Comparison of ENCODE assay signal across 13 cellular contexts in genomic region chr11:126197277-126197939, GRCh38. TPM values are rescaled to one million over a fixed set of nuclear protein-coding genes. Genes with fewer than 3 reads are reported as not detected.
DNase-seq lines count a peak whose midpoint lies in the region; ATAC-seq and TF ChIP-seq lines count a peak whose summit lies in the region.
"Had no signal": no experiment of that assay in that cellular context is flagged by ENCODE, and none has a peak within 500 bp of the region (broad histone marks: within the 10 kb centered on the region; RNA-seq: fewer than 3 reads in every experiment).

No MANE protein-coding gene starts in this region.

- no peaks in the 10 kb centered on the region for H3K9me3 Mint-ChIP-seq in endothelial cell (ENCODE audit: unreplicated experiment)

- H3K4me3 Mint-ChIP-seq in endothelial cell (ENCODE audit: unreplicated experiment), result peak overlapping the region; percentile 81
- H3K4me3 Mint-ChIP-seq: activated naive CD8-positive, alpha-beta T cell treated with anti-CD3 and anti-CD28 coated beads for 36 hours had no signal

- no peak overlapping the region for H3K27ac ChIP-seq in coronary artery
- H3K27ac ChIP-seq: BLaER1, sigmoid colon had no signal

- ATAC-seq in HG03460 (IDR thresholded peaks at IDR 0.05; ENCODE audit: unreplicated experiment), result peak; percentile 58
- no peak for ATAC-seq in HG03432 (IDR thresholded peaks at IDR 0.05; ENCODE audit: unreplicated experiment)
- ATAC-seq in GM21423 (IDR thresholded peaks at IDR 0.05; ENCODE audit: unreplicated experiment), result no peak
- no peak for ATAC-seq in HG03135 (IDR thresholded peaks at IDR 0.05; ENCODE audit: unreplicated experiment)

- H3K27ac Mint-ChIP-seq in endothelial cell (ENCODE audit: unreplicated experiment), result no peak overlapping the region
- H3K27ac Mint-ChIP-seq: activated naive CD8-positive, alpha-beta T cell treated with anti-CD3 and anti-CD28 coated beads for 36 hours had no signal

- no peaks in the 10 kb centered on the region for H3K4me1 Mint-ChIP-seq in endothelial cell (ENCODE audit: unreplicated experiment)
- H3K4me1 Mint-ChIP-seq: activated naive CD8-positive, alpha-beta T cell treated with anti-CD3 and anti-CD28 coated beads for 36 hours had no signal

- no peak overlapping the region for H3K4me3 ChIP-seq in coronary artery
- H3K4me3 ChIP-seq: BLaER1, sigmoid colon had no signal

- peaks cover 8% of the 10 kb centered on the region for H3K27me3 Mint-ChIP-seq in endothelial cell (ENCODE audit: unreplicated experiment)
- H3K27me3 Mint-ChIP-seq: activated naive CD8-positive, alpha-beta T cell treated with anti-CD3 and anti-CD28 coated beads for 36 hours had no signal

- DNase-seq in DMS 273 (lab: John Stamatoyannopoulos, UW; ENCODE audit: unreplicated experiment) (peak; percentile 79), endothelial cell (ENCODE audit: low spot score) (no peak), non-pigmented ciliary epithelial cell (ENCODE audit: low read depth) (peak; percentile 72), coronary artery (ENCODE audit: low spot score) (no peak)
- DNase-seq: activated naive CD8-positive, alpha-beta T cell treated with anti-CD3 and anti-CD28 coated beads for 36 hours; NCI-H1930; sigmoid colon; T-helper 9 cell had no signal

- TF ChIP-seq CTCF in endothelial cell (IDR thresholded peaks at IDR 0.05; ENCODE audit: unreplicated experiment), result no peak
- TF ChIP-seq CTCF in coronary artery (IDR thresholded peaks at IDR 0.05), result no peak

- H3K36me3 Mint-ChIP-seq in endothelial cell (ENCODE audit: low read depth, unreplicated experiment), result peaks cover 41% of the 10 kb centered on the region

RNA-seq across cellular contexts. Expression of gene RPUSD4, which starts 14.0 kb away (rescaled TPM):
- total RNA-seq in endothelial cell (ENCODE audit: unreplicated experiment), result 40.8 TPM

RNA-seq across cellular contexts. Expression of gene FAM118B, which starts 14.2 kb away (rescaled TPM):
- total RNA-seq in endothelial cell (ENCODE audit: unreplicated experiment), result 48.1 TPM

Comparison
In these comparisons a context has a peak if more than half of its experiments do, and no peak if none do; other contexts are left out.
1. DNase-seq: peak in DMS 273 (single experiment) and non-pigmented ciliary epithelial cell (single experiment); none in endothelial cell (single experiment) and coronary artery (single experiment).